ENCODE assay signal across 21 cellular contexts in genomic region chr20:44395963-44396340, GRCh38. TPM values are rescaled to one million over a fixed set of nuclear protein-coding genes. Genes with fewer than 3 reads are reported as not detected.
DNase-seq lines count a peak whose midpoint lies in the region; ATAC-seq, FAIRE-seq and TF ChIP-seq lines count a peak whose summit lies in the region.
"Had no signal": no experiment of that assay in that cellular context is flagged by ENCODE, and none has a peak within 500 bp of the region (broad histone marks: within the 10 kb centered on the region; RNA-seq: fewer than 3 reads in every experiment).

No MANE protein-coding gene starts in this region.

- no peak overlapping the region for H2AFZ ChIP-seq in H1 (ENCODE audit: low read length)
- H2AFZ ChIP-seq: GM23248 had no signal

- TF ChIP-seq CTCF in H1 (IDR thresholded peaks at IDR 0.05; ENCODE audit: control extremely low read depth in 1 of 3, insufficient read depth in 1 of 3, low read depth in 1 of 3, low read length in 3 of 3) (no peak), right lobe of liver (IDR thresholded peaks at IDR 0.05) (no peak)

- H3K23ac ChIP-seq in H1 (ENCODE audit: insufficient read length): no peak overlapping the region

- H3K27ac ChIP-seq in H1 (ENCODE audit: low read depth, low read length) (no peak overlapping the region), right lobe of liver (peak overlapping the region in 2 of 3 donors; percentile 94 to 97), small intestine (ENCODE audit: low read depth in 1 of 2, low read length in 1 of 2) (peak overlapping the region; percentile 47 to 90)
- H3K27ac ChIP-seq: GM23248 had no signal

- no peaks in the 10 kb centered on the region for H3K79me1 ChIP-seq in H1 (ENCODE audit: low read depth, low read length)

- no peak overlapping the region for H3K18ac ChIP-seq in H1 (ENCODE audit: extremely low read depth, low read length)

- peaks cover 2 to 17% of the 10 kb centered on the region in 2 donors for H3K27me3 Mint-ChIP-seq in natural killer cell treated with Interleukin-12 subunit alpha and Interleukin-12 subunit beta and Interleukin-15 and Interleukin-18, amount 100 ng/mL, for 72 hours

- H3K27ac Mint-ChIP-seq in natural killer cell treated with Interleukin-12 subunit alpha and Interleukin-12 subunit beta and Interleukin-15 and Interleukin-18, amount 100 ng/mL, for 72 hours: no peak overlapping the region
- H3K27ac Mint-ChIP-seq: CD4-positive, alpha-beta memory T cell; HFFc6 had no signal

- no peak overlapping the region for H4K5ac ChIP-seq in H1 (ENCODE audit: insufficient read length, low read depth, low read length)

- no peaks in the 10 kb centered on the region for H3K27me3 ChIP-seq in H7 (ENCODE audit: control insufficient read depth, insufficient read depth, low read length)
- H3K27me3 ChIP-seq in H1 (replicated peaks in 1 of 4; ENCODE audit: control insufficient read depth in 3 of 4, extremely low read depth in 1 of 4, insufficient read depth in 3 of 4, low read length in 3 of 4): no peaks in the 10 kb centered on the region
- no peaks in the 10 kb centered on the region for H3K27me3 ChIP-seq in right lobe of liver
- H3K27me3 ChIP-seq in small intestine (ENCODE audit: control insufficient read depth in 2 of 2, insufficient read depth in 2 of 2, low read length in 2 of 2): no peaks in the 10 kb centered on the region

- no peaks in the 10 kb centered on the region for H3K9me3 Mint-ChIP-seq in natural killer cell treated with Interleukin-12 subunit alpha and Interleukin-12 subunit beta and Interleukin-15 and Interleukin-18, amount 100 ng/mL, for 72 hours
- H3K9me3 Mint-ChIP-seq: CD4-positive, alpha-beta memory T cell; HFFc6 had no signal

- no peak overlapping the region for H3K4me2 ChIP-seq in H1 (ENCODE audit: insufficient read depth in 1 of 2, low read depth in 2 of 2, low read length in 2 of 2)

- no peaks in the 10 kb centered on the region for H3K4me1 Mint-ChIP-seq in natural killer cell treated with Interleukin-12 subunit alpha and Interleukin-12 subunit beta and Interleukin-15 and Interleukin-18, amount 100 ng/mL, for 72 hours (ENCODE audit: low read depth in 2 of 2)
- H3K4me1 Mint-ChIP-seq: CD4-positive, alpha-beta memory T cell had no signal

- no peak overlapping the region for H2AK5ac ChIP-seq in H1 (ENCODE audit: low read depth, low read length)

- H3K36me3 ChIP-seq in H7 (replicated peaks; ENCODE audit: control insufficient read depth, insufficient read depth, low read length) (no peaks in the 10 kb centered on the region), H1 (ENCODE audit: control insufficient read depth in 2 of 4, insufficient read depth in 4 of 4, low read length in 3 of 4) (no peaks in the 10 kb centered on the region), right lobe of liver (peaks cover 0 to 12% (median 0%) of the 10 kb centered on the region in 4 donors), small intestine (ENCODE audit: control insufficient read depth in 2 of 2, insufficient read depth in 2 of 2, low read length in 2 of 2) (no peaks in the 10 kb centered on the region)
- H3K36me3 ChIP-seq: HAP-1 had no signal

- H3K14ac ChIP-seq in H1 (ENCODE audit: insufficient read length): no peak overlapping the region

- peak; percentile 19 for DNase-seq in H7
- DNase-seq in H1 (ENCODE audit: low read depth in 1 of 2, low spot score in 2 of 2): no peak
- no peak for DNase-seq in right lobe of liver
- no peak for DNase-seq in small intestine
- DNase-seq in natural killer cell treated with Interleukin-12 subunit alpha and Interleukin-12 subunit beta and Interleukin-15 and Interleukin-18, amount 100 ng/mL, for 72 hours (ENCODE audit: low spot score): no peak
- DNase-seq: 8988T; C1 segment of cervical spinal cord; CD4-positive, alpha-beta memory T cell; COR-L47; DMS153; DND-41; GM23248; HFFc6 had no signal

- H3K9me3 ChIP-seq in H1 (ENCODE audit: insufficient read depth in 2 of 2, low read depth in 1 of 2, low read length in 1 of 2) (no peaks in the 10 kb centered on the region), right lobe of liver (no peaks in the 10 kb centered on the region), small intestine (ENCODE audit: control insufficient read depth, low read depth) (no peaks in the 10 kb centered on the region)
- H3K9me3 ChIP-seq: HAP-1 had no signal

- H3K4me1 ChIP-seq in H1 (replicated peaks in 1 of 4; ENCODE audit: control insufficient read depth in 3 of 4, insufficient read depth in 4 of 4, low read length in 3 of 4): no peaks in the 10 kb centered on the region
- H3K4me1 ChIP-seq in right lobe of liver: peaks cover 0 to 53% (median 15%) of the 10 kb centered on the region in 4 donors
- H3K4me1 ChIP-seq in small intestine (ENCODE audit: control insufficient read depth in 2 of 2, insufficient read depth in 1 of 2, low read depth in 1 of 2, low read length in 1 of 2): peaks cover 0 to 11% of the 10 kb centered on the region in 2 donors
- H3K4me1 ChIP-seq: HAP-1 had no signal

- CTCF ChIA-PET in H1 (lab: Charles Lee; ENCODE audit: partially characterized antibody): interaction anchor here (1.4 to 3.5 kb wide), 6 partner anchors 11 to 180 kb away, joined by 3 to 21 read pairs (median 8); no protein-coding TSS in a partner anchor

- no peak overlapping the region for H3K4ac ChIP-seq in H1 (replicated peaks; ENCODE audit: insufficient read length, low read depth, low read length)

- TF ChIP-seq RAD21 in H1 (IDR thresholded peaks at IDR 0.05 in 1 of 2, conservative IDR thresholded peaks at IDR 0.05 in 1 of 2; ENCODE audit: low read depth in 2 of 2, low read length in 2 of 2): no peak

- H3K4me3 ChIP-seq in H7 (ENCODE audit: insufficient read depth, low read depth, low read length) (no peak overlapping the region), H1 (ENCODE audit: extremely low read depth in 1 of 4, insufficient read depth in 2 of 4, low read depth in 3 of 4, low read length in 4 of 4) (no peak overlapping the region), right lobe of liver (peak overlapping the region in 2 of 3 donors; percentile 72), small intestine (ENCODE audit: low read depth in 1 of 2, low read length in 2 of 2) (peak overlapping the region in 1 of 2 donors; percentile 66)
- H3K4me3 ChIP-seq: GM23248, HAP-1 had no signal

- POLR2A ChIA-PET in H1 (lab: Charles Lee; ENCODE audit: partially characterized antibody): no interaction called here

- no peak overlapping the region for H3K9ac ChIP-seq in H1 (replicated peaks in 1 of 4; ENCODE audit: extremely low read depth in 1 of 4, low read depth in 3 of 4, low read length in 3 of 4)
- H3K9ac ChIP-seq: GM23248 had no signal

- no peak overlapping the region for H3K4me3 Mint-ChIP-seq in natural killer cell treated with Interleukin-12 subunit alpha and Interleukin-12 subunit beta and Interleukin-15 and Interleukin-18, amount 100 ng/mL, for 72 hours
- H3K4me3 Mint-ChIP-seq: CD4-positive, alpha-beta memory T cell; HFFc6 had no signal

- ATAC-seq in right lobe of liver: no peak
- ATAC-seq in HG03378 (IDR thresholded peaks at IDR 0.05; ENCODE audit: unreplicated experiment): no peak
- ATAC-seq in HG03159 (IDR thresholded peaks at IDR 0.05; ENCODE audit: unreplicated experiment): no peak
- ATAC-seq in natural killer cell treated with Interleukin-12 subunit alpha and Interleukin-12 subunit beta and Interleukin-15 and Interleukin-18, amount 100 ng/mL, for 72 hours: no peak

- peaks cover 2% of the 10 kb centered on the region; the same call in 1 of the 2 replicates for H3K23me2 ChIP-seq in H1 (ENCODE audit: low read depth, low read length)

- H3K36me3 Mint-ChIP-seq in natural killer cell treated with Interleukin-12 subunit alpha and Interleukin-12 subunit beta and Interleukin-15 and Interleukin-18, amount 100 ng/mL, for 72 hours: no peaks in the 10 kb centered on the region
- H3K36me3 Mint-ChIP-seq: CD4-positive, alpha-beta memory T cell had no signal

- H2BK15ac ChIP-seq in H1 (ENCODE audit: low read length): no peak overlapping the region

- no peaks in the 10 kb centered on the region for H4K20me1 ChIP-seq in H1 (replicated peaks in 1 of 2; ENCODE audit: control insufficient read depth in 1 of 2, insufficient read depth in 2 of 2, low read length in 2 of 2)

- no peak overlapping the region; the same call in 1 of the 2 replicates for H4K8ac ChIP-seq in H1 (ENCODE audit: extremely low read depth, insufficient read depth, low read length)

- no peak overlapping the region for H4K91ac ChIP-seq in H1 (replicated peaks; ENCODE audit: insufficient read length, low read length)

- TF ChIP-seq EP300 in H1 (IDR thresholded peaks at IDR 0.05; ENCODE audit: borderline replicate concordance in 1 of 2, low read depth in 2 of 2, low read length in 2 of 2): no peak

- intact Hi-C loops in right lobe of liver (cut with DNase I): no loop called here

- FAIRE-seq in H1 (lab: Jason Lieb, UNC): no peak
- FAIRE-seq in small intestine (lab: Jason Lieb, UNC): no peak
- FAIRE-seq: G401.6, GM12892 had no signal

- no peaks in the 10 kb centered on the region for H3K79me2 ChIP-seq in H1 (ENCODE audit: control insufficient read depth in 1 of 2, insufficient read depth in 2 of 2, low read length in 2 of 2)

- 85% methylated on average over 5 of the region's 5 CpGs; no CpG with 5 or more reads in 1 of the 2 experiments for WGBS in H1 (ENCODE audit: extremely low coverage in 1 of 2, insufficient coverage in 1 of 2, insufficient read length in 1 of 2, insufficient replicate concordance in 2 of 2, low coverage in 1 of 2, low lambda C conversion rate in 2 of 2, missing lambda C conversion rate in 1 of 2), 2 experiments
- 13% methylated on average over 2 of the region's 5 CpGs for WGBS in right lobe of liver (ENCODE audit: insufficient coverage, low coverage, low lambda C conversion rate, missing lambda C conversion rate)
- 42 to 58% (median 45%) methylated on average over 5 of the region's 5 CpGs for WGBS in small intestine, 3 donors

- H3K56ac ChIP-seq in H1 (replicated peaks; ENCODE audit: insufficient read length, low read depth, low read length): no peak overlapping the region

- H2BK12ac ChIP-seq in H1 (ENCODE audit: low read depth, low read length): no peak overlapping the region

- TF ChIP-seq POLR2A in H1 (IDR thresholded peaks at IDR 0.05; ENCODE audit: control extremely low read depth in 1 of 2, low read depth in 2 of 2, low read length in 2 of 2) (no peak), right lobe of liver (IDR thresholded peaks at IDR 0.05) (no peak)

- no peak overlapping the region for H2BK20ac ChIP-seq in H1 (ENCODE audit: low read length)

- no peak overlapping the region for H2BK5ac ChIP-seq in H1 (ENCODE audit: low read depth, low read length)

- no peak overlapping the region for H2BK120ac ChIP-seq in H1 (replicated peaks; ENCODE audit: low read depth, low read length)

RNA-seq across cellular contexts. Expression of gene HNF4A, which starts 40.5 kb away (rescaled TPM):
- 3.7 and 11.4 TPM in 2 replicates for total RNA-seq in H7 (2014; rRNA removed; shearing (Covaris generic))
- total RNA-seq in H1 (2021; fragmentation: NEBNext Ultra II Directional; extraction: Animal tissue kit (Norgen Biotek cat#: 25700)): not detected in 2 replicates
- polyA plus RNA-seq in H1 (2011; rRNA removed) (0.03 TPM in 1 of 2 replicates, not detected in the other), small intestine (100 to 1,000 TPM in 1 of 3 donors, 10 to 100 TPM in 2; 56.7 to 124 (median 98.6) TPM)
- polyA plus RNA-seq in H1 (2011; cell fraction: cytosol; rRNA removed): 0.04 TPM
- not detected for polyA plus RNA-seq in H1 (2011; cell fraction: nucleus; rRNA removed)
- polyA plus RNA-seq in H1 (2012, experiment 1 of 2): 0.10 to 0.11 TPM in 2 of 4 replicates, not detected in the others
- 0.03 TPM for polyA plus RNA-seq in H1 (2012, experiment 2 of 2)
- polyA plus RNA-seq in H1 (2013, experiment 1 of 2): not detected
- polyA plus RNA-seq in H1 (2013, experiment 2 of 2): 0.02 TPM
- not detected in 2 replicates for polyA minus RNA-seq in H1 (2011; rRNA and poly(A)+ RNA removed)
- not detected for polyA minus RNA-seq in H1 (2011; cell fraction: cytosol; rRNA and poly(A)+ RNA removed)
- polyA minus RNA-seq in H1 (2011; cell fraction: nucleus; rRNA and poly(A)+ RNA removed): not detected
- 100 to 1,000 TPM; 101 to 255 (median 157) TPM for total RNA-seq in right lobe of liver
- not detected for total RNA-seq in natural killer cell treated with Interleukin-12 subunit alpha and Interleukin-12 subunit beta and Interleukin-15 and Interleukin-18, amount 100 ng/mL, for 72 hours
- total RNA-seq: A673; CD4-positive, alpha-beta memory T cell; GM23248; H4; HFFc6 had no signal
- polyA plus RNA-seq: CD4-positive, alpha-beta memory T cell; GM23248 had no signal

RNA-seq across cellular contexts. Expression of gene R3HDML, which starts 59.1 kb away (rescaled TPM):
- 0.07 TPM in 1 of 2 replicates, not detected in the other for total RNA-seq in H7 (2014; rRNA removed; shearing (Covaris generic))
- total RNA-seq in H1 (2021; fragmentation: NEBNext Ultra II Directional; extraction: Animal tissue kit (Norgen Biotek cat#: 25700)): not detected in 2 replicates
- polyA plus RNA-seq in H1 (2011; rRNA removed) (0.06 TPM in 1 of 2 replicates, not detected in the other), small intestine (not detected)
- polyA plus RNA-seq in H1 (2011; cell fraction: cytosol; rRNA removed): not detected
- 0.16 TPM for polyA plus RNA-seq in H1 (2011; cell fraction: nucleus; rRNA removed)
- not detected in 4 replicates for polyA plus RNA-seq in H1 (2012, experiment 1 of 2)
- not detected for polyA plus RNA-seq in H1 (2012, experiment 2 of 2)
- 0.06 TPM for polyA plus RNA-seq in H1 (2013, experiment 1 of 2)
- polyA plus RNA-seq in H1 (2013, experiment 2 of 2): 0.04 TPM
- 0.13 TPM in 1 of 2 replicates, not detected in the other for polyA minus RNA-seq in H1 (2011; rRNA and poly(A)+ RNA removed)
- polyA minus RNA-seq in H1 (2011; cell fraction: cytosol; rRNA and poly(A)+ RNA removed): not detected
- not detected for polyA minus RNA-seq in H1 (2011; cell fraction: nucleus; rRNA and poly(A)+ RNA removed)
- total RNA-seq in right lobe of liver: not detected
- not detected for total RNA-seq in natural killer cell treated with Interleukin-12 subunit alpha and Interleukin-12 subunit beta and Interleukin-15 and Interleukin-18, amount 100 ng/mL, for 72 hours
- total RNA-seq: A673; CD4-positive, alpha-beta memory T cell; GM23248; H4; HFFc6 had no signal
- polyA plus RNA-seq: BJ; CD4-positive, alpha-beta memory T cell; GM23248 had no signal

Comparison
In these comparisons a context has a peak if more than half of its experiments do, and no peak if none do; other contexts are left out.
1. H3K4me3 ChIP-seq: peak in right lobe of liver (2 of 3); none in H7 (single experiment) and H1 (0 of 4).